Comparison of ENCODE assay signal across 8 cellular contexts in the genomic region with DNA sequence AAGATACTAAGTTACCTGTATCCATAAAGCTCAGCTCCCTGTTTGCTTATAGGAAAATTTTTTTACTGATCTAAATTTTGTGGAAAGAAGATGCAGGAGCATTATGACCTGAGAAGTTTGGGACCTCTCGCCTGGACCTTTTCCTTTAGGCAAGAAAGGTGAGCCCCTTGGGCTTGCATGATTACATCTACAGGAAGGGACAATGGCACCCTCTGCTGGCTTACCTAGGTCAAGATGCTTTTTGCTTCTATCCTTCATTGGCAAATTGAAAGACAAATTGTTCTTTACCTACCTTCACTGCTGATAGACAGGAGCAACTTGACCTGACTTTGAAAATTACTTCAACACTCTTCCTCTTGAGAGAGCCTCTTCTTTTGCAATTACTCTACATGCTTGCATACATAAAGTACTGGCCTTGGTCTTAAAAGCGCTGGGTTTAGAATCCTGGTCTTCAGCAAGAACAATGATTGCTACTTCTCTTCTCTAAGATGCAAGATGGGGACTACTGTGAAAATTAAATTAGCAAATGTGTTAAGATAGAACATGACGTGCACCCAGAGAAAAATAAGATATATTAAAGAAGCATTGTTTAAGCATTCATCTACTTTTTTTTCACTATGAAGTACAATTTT.
DNase-seq lines count a peak whose midpoint lies in the region; ATAC-seq, FAIRE-seq and TF ChIP-seq lines count a peak whose summit lies in the region.

No MANE protein-coding gene starts in this region.

- no peak overlapping the region for H3K4me3 ChIP-seq in coronary artery

- H3K9me3 Mint-ChIP-seq in nephron: peaks cover 2% of the 10 kb centered on the region

- peaks cover 7% of the 10 kb centered on the region for H3K4me1 Mint-ChIP-seq in nephron

- H3K36me3 Mint-ChIP-seq in nephron (ENCODE audit: low read depth): no peaks in the 10 kb centered on the region

- DNase-seq in D721Med (ENCODE audit: insufficient read length, low spot score): no peak
- DNase-seq in NCI-H526 (lab: John Stamatoyannopoulos, UW): peak; percentile 34 to 71
- DNase-seq in coronary artery (ENCODE audit: low spot score): no peak
- no peak for DNase-seq in NCI-H2107 (lab: John Stamatoyannopoulos, UW)
- no peak for DNase-seq in central memory CD4-positive, alpha-beta T cell

- H3K27ac ChIP-seq in coronary artery: no peak overlapping the region

- no peaks in the 10 kb centered on the region for H3K27me3 Mint-ChIP-seq in nephron (ENCODE audit: low read depth)

- H3K27ac Mint-ChIP-seq in nephron: no peak overlapping the region

- ATAC-seq in GM21367 (IDR thresholded peaks at IDR 0.05; ENCODE audit: unreplicated experiment) (peak; percentile 56), GM18511 (IDR thresholded peaks at IDR 0.05; ENCODE audit: unreplicated experiment) (no peak)

- FAIRE-seq in D721Med (lab: Jason Lieb, UNC): no peak

- H3K4me3 Mint-ChIP-seq in nephron: no peak overlapping the region

- peak; percentile 64 for TF ChIP-seq CTCF in D721Med (IDR thresholded peaks at IDR 0.05; ENCODE audit: insufficient read depth, missing control alignments)
- peak; percentile 35 for TF ChIP-seq CTCF in coronary artery (IDR thresholded peaks at IDR 0.05)
- peak; percentile 64 to 68 (median 67) for TF ChIP-seq CTCF in nephron (IDR thresholded peaks at IDR 0.05; ENCODE audit: unreplicated experiment in 3 of 3)

Comparison
In these comparisons a context has a peak if more than half of its experiments do, and no peak if none do; other contexts are left out.
1. DNase-seq: peak in NCI-H526 (2 of 2); none in D721Med (single experiment), coronary artery (single experiment), NCI-H2107 (single experiment) and central memory CD4-positive, alpha-beta T cell (single experiment).
2. Peak in every context shown above with its lines, with median percentiles within 50 percentile points of each other: CTCF ChIP-seq.